ENCODE assay signal across 8 cellular contexts in the genomic region with DNA sequence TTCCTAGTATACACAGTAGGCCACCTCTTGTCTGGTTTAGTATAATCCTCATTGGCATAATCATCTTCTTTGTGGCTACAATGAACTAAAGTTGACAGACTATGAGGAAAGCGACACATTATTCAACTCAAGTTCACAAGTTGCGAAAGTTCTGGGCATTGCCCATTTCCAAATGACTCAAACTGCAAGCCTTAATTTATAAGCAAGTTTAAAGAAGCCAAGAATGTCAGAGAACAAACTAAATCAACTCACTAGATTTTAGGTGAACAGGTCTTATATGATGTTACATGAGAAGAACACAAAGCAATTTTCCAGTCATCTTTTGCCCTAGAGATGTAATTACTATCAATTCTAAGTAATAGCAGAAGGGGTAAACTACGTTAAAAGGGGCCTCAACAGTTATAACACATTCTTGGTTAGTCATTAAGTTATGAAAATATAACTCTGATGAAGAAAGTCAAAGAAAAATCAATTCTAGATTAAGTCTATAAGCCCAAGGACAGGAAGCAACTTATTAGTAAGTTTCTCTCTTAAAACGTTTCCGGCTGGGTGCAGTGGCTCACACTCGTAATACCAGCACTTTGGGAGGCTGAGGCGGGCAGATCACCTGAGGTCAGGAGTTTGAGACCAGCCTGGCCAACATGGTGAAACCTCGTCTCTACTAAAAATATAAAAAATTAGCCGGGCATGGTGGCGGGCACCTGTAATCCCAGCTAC. TPM values are rescaled to one million over a fixed set of nuclear protein-coding genes. Genes with fewer than 3 reads are reported as not detected.
DNase-seq lines count a peak whose midpoint lies in the region; ATAC-seq, FAIRE-seq and TF ChIP-seq lines count a peak whose summit lies in the region.

No MANE protein-coding gene starts in this region.

- H3K4me1 Mint-ChIP-seq in CD4-positive, alpha-beta memory T cell, result peaks cover 71 to 100% (median 85%) of the 10 kb centered on the region in 4 donors
- H3K4me1 Mint-ChIP-seq in activated B cell treated with CpG ODN at 0.5 μM for 24 hours, result peaks cover 95% of the 10 kb centered on the region
- peaks cover 11% of the 10 kb centered on the region for H3K4me1 Mint-ChIP-seq in neural progenitor cell

- POLR2A ChIA-PET in CD4-positive, alpha-beta memory T cell (lab: Charles Lee; ENCODE audit: partially characterized antibody), result interaction anchor here (1.2 to 2.0 kb wide), 2 partner anchors 15 to 21 kb away, joined by 5 to 7 read pairs; a partner anchor contains a TSS
- POLR2A ChIA-PET in activated B cell treated with CpG ODN at 0.5 μM for 24 hours (lab: Charles Lee), result interaction anchor here (0.7 to 1.9 kb wide), 2 partner anchors 11 to 21 kb away, joined by 3 to 13 read pairs; a partner anchor contains a TSS

- ATAC-seq in activated B cell treated with CpG ODN at 0.5 μM for 24 hours (ENCODE audit: low read depth), result no peak
- peak; percentile 36 for ATAC-seq in left lung

- H3K4me2 ChIP-seq in neural progenitor cell, result no peak overlapping the region

- intact Hi-C loops in CD4-positive, alpha-beta memory T cell (cut with micrococcal nuclease), result no loop called here
- intact Hi-C loops in activated B cell treated with CpG ODN at 0.5 μM for 24 hours (cut with micrococcal nuclease), result loop anchor here (1.0 to 10.0 kb wide), 2 partner anchors 9 to 193 kb away; a partner anchor contains a TSS
- intact Hi-C loops in left lung (cut with DNase I), result no loop called here
- intact Hi-C loops in prostate gland (cut with DNase I), result loop anchor here (10.0 kb wide), 1 partner anchor 193 kb away; a partner anchor contains a TSS

- H3K4me3 Mint-ChIP-seq in CD4-positive, alpha-beta memory T cell, result peak overlapping the region; percentile 4 to 83 (median 72)
- peak overlapping the region; percentile 42 for H3K4me3 Mint-ChIP-seq in activated B cell treated with CpG ODN at 0.5 μM for 24 hours
- H3K4me3 Mint-ChIP-seq in neural progenitor cell, result no peak overlapping the region

- peaks cover 0 to 7% of the 10 kb centered on the region in 2 donors for H3K36me3 Mint-ChIP-seq in CD4-positive, alpha-beta memory T cell
- H3K36me3 Mint-ChIP-seq in activated B cell treated with CpG ODN at 0.5 μM for 24 hours (ENCODE audit: low read depth), result peaks cover 5% of the 10 kb centered on the region
- H3K36me3 Mint-ChIP-seq in neural progenitor cell, result peaks cover 23% of the 10 kb centered on the region

- DNase-seq in CD4-positive, alpha-beta memory T cell, result peak in 1 of 5 donors; percentile 56
- DNase-seq in H54 (ENCODE audit: insufficient read length, low spot score), result no peak
- no peak for DNase-seq in activated B cell treated with CpG ODN at 0.5 μM for 24 hours
- DNase-seq in left lung, result no peak
- no peak for DNase-seq in neural progenitor cell (ENCODE audit: low spot score)
- DNase-seq in COR-L47 (lab: John Stamatoyannopoulos, UW), result no peak
- no peak for DNase-seq in prostate gland (ENCODE audit: low spot score)
- DNase-seq in ecto neural progenitor cell (ENCODE audit: low spot score), result no peak

- no peak overlapping the region for H3K9ac ChIP-seq in neural progenitor cell

- TF ChIP-seq CTCF in activated B cell treated with CpG ODN at 0.5 μM for 24 hours (IDR thresholded peaks at IDR 0.05) (no peak), left lung (IDR thresholded peaks at IDR 0.05) (no peak), neural progenitor cell (IDR thresholded peaks at IDR 0.05) (no peak), prostate gland (IDR thresholded peaks at IDR 0.05) (no peak)

- H3K9me3 ChIP-seq in CD4-positive, alpha-beta memory T cell (ENCODE audit: control insufficient read depth in 1 of 2, low read length in 2 of 2), result no peaks in the 10 kb centered on the region
- H3K9me3 ChIP-seq in left lung (no peaks in the 10 kb centered on the region), neural progenitor cell (ENCODE audit: low read depth) (no peaks in the 10 kb centered on the region), prostate gland (no peaks in the 10 kb centered on the region)

- H2AFZ ChIP-seq in neural progenitor cell (replicated peaks), result no peak overlapping the region

- CTCF ChIA-PET in CD4-positive, alpha-beta memory T cell (lab: Charles Lee; ENCODE audit: partially characterized antibody), result interaction anchor here (1.7 to 2.5 kb wide), 3 partner anchors 20 to 172 kb away, joined by 5 to 20 read pairs (median 5); no protein-coding TSS in a partner anchor
- CTCF ChIA-PET in activated B cell treated with CpG ODN at 0.5 μM for 24 hours (lab: Charles Lee), result interaction anchor here (1.1 kb wide), 1 partner anchor 146 kb away, joined by 3 read pairs; no protein-coding TSS in a partner anchor

- H3K79me2 ChIP-seq in neural progenitor cell (ENCODE audit: low read depth), result peaks cover 100% of the 10 kb centered on the region

- H3K27ac Mint-ChIP-seq in CD4-positive, alpha-beta memory T cell, result peak overlapping the region; percentile 68 to 89 (median 81)
- peak overlapping the region; percentile 68 for H3K27ac Mint-ChIP-seq in activated B cell treated with CpG ODN at 0.5 μM for 24 hours
- no peak overlapping the region for H3K27ac Mint-ChIP-seq in neural progenitor cell

- no peaks in the 10 kb centered on the region for H3K27me3 ChIP-seq in CD4-positive, alpha-beta memory T cell (ENCODE audit: insufficient read depth, low read length)
- H3K27me3 ChIP-seq in left lung (no peaks in the 10 kb centered on the region), neural progenitor cell (no peaks in the 10 kb centered on the region), prostate gland (replicated peaks; ENCODE audit: insufficient read depth) (no peaks in the 10 kb centered on the region)

- H4K20me1 ChIP-seq in neural progenitor cell (ENCODE audit: low read depth), result peaks cover 62% of the 10 kb centered on the region

- H3K36me3 ChIP-seq in CD4-positive, alpha-beta memory T cell (ENCODE audit: insufficient read depth, low read length), result no peaks in the 10 kb centered on the region
- H3K36me3 ChIP-seq in left lung (no peaks in the 10 kb centered on the region), neural progenitor cell (no peaks in the 10 kb centered on the region), prostate gland (no peaks in the 10 kb centered on the region)

- peak; percentile 86 for FAIRE-seq in H54 (lab: Jason Lieb, UNC)

- H3K4me3 ChIP-seq in CD4-positive, alpha-beta memory T cell (ENCODE audit: low read length in 2 of 2), result no peak overlapping the region
- H3K4me3 ChIP-seq in left lung (no peak overlapping the region), neural progenitor cell (no peak overlapping the region), prostate gland (no peak overlapping the region)

- peak overlapping the region; percentile 29 for H3K27ac ChIP-seq in CD4-positive, alpha-beta memory T cell (ENCODE audit: low read depth, low read length)
- H3K27ac ChIP-seq in left lung (peak overlapping the region in 1 of 2 donors; percentile 46), neural progenitor cell (no peak overlapping the region), prostate gland (no peak overlapping the region)

- H3K27me3 Mint-ChIP-seq in CD4-positive, alpha-beta memory T cell, result no peaks in the 10 kb centered on the region
- no peaks in the 10 kb centered on the region for H3K27me3 Mint-ChIP-seq in activated B cell treated with CpG ODN at 0.5 μM for 24 hours
- no peaks in the 10 kb centered on the region for H3K27me3 Mint-ChIP-seq in neural progenitor cell (ENCODE audit: insufficient read depth, low read depth)

- TF ChIP-seq POLR2A in H54 (IDR thresholded peaks at IDR 0.05; ENCODE audit: low read depth, low read length) (no peak), prostate gland (IDR thresholded peaks at IDR 0.05) (no peak)

- H3K4me1 ChIP-seq in CD4-positive, alpha-beta memory T cell (ENCODE audit: insufficient read depth, low read length), result peaks cover 100% of the 10 kb centered on the region
- peaks cover 18 to 100% of the 10 kb centered on the region in 2 donors for H3K4me1 ChIP-seq in left lung
- peaks cover 11% of the 10 kb centered on the region for H3K4me1 ChIP-seq in neural progenitor cell
- H3K4me1 ChIP-seq in prostate gland (replicated peaks), result no peaks in the 10 kb centered on the region

- H3K9me3 Mint-ChIP-seq in CD4-positive, alpha-beta memory T cell, result no peaks in the 10 kb centered on the region
- H3K9me3 Mint-ChIP-seq in activated B cell treated with CpG ODN at 0.5 μM for 24 hours, result no peaks in the 10 kb centered on the region
- peaks cover 13% of the 10 kb centered on the region for H3K9me3 Mint-ChIP-seq in neural progenitor cell

- 88% methylated on average over 10 of the region's 10 CpGs for WGBS in prostate gland

- H3F3A ChIP-seq in neural progenitor cell (ENCODE audit: low read depth), result peaks cover 4% of the 10 kb centered on the region

RNA-seq across cellular contexts. Expression of a gene that starts 21.5 kb away (rescaled TPM):
- total RNA-seq in CD4-positive, alpha-beta memory T cell, result 100 to 1,000 TPM; 127 to 138 TPM
- 10 to 100 TPM; 15.3 to 26.3 TPM for polyA plus RNA-seq in CD4-positive, alpha-beta memory T cell
- total RNA-seq in activated B cell treated with CpG ODN at 0.5 μM for 24 hours, result 118 and 139 TPM in 2 replicates
- total RNA-seq in left lung, result 100 to 1,000 TPM; 159 to 216 TPM
- total RNA-seq in neural progenitor cell (ENCODE audit: low replicate concordance), result 119 and 204 TPM in 2 replicates
- total RNA-seq in prostate gland, result 100 to 1,000 TPM; 144 to 206 TPM

Comparison
In these comparisons a context has a peak if more than half of its experiments do, and no peak if none do; other contexts are left out.
1. intact Hi-C loops: an anchor here in activated B cell treated with CpG ODN at 0.5 μM for 24 hours (1.0 to 10.0 kb wide) and prostate gland (10.0 kb wide); none called in CD4-positive, alpha-beta memory T cell and left lung.